ENCODE assay signal across 1 cellular context in genomic region chr3:125032100-125032643, GRCh38.
TF ChIP-seq lines count a peak whose summit lies in the region.

No MANE protein-coding gene starts in this region.

TF ChIP-seq in WTC11, 78 proteins besides CTCF, POLR2A, EP300 and RAD21 (continued from another document):
- no peak for TF ChIP-seq ZNF281 (CRISPR knock-in tag; IDR thresholded peaks at IDR 0.05)
- TF ChIP-seq GRHL2 (CRISPR knock-in tag; IDR thresholded peaks at IDR 0.05; ENCODE audit: insufficient replicate concordance, severe bottlenecking), result no peak
- no peak for TF ChIP-seq SMAD3 (CRISPR knock-in tag; IDR thresholded peaks at IDR 0.05; ENCODE audit: borderline replicate concordance)
- TF ChIP-seq E2F1 (CRISPR knock-in tag; IDR thresholded peaks at IDR 0.05), result no peak
- TF ChIP-seq, protein P1, sequence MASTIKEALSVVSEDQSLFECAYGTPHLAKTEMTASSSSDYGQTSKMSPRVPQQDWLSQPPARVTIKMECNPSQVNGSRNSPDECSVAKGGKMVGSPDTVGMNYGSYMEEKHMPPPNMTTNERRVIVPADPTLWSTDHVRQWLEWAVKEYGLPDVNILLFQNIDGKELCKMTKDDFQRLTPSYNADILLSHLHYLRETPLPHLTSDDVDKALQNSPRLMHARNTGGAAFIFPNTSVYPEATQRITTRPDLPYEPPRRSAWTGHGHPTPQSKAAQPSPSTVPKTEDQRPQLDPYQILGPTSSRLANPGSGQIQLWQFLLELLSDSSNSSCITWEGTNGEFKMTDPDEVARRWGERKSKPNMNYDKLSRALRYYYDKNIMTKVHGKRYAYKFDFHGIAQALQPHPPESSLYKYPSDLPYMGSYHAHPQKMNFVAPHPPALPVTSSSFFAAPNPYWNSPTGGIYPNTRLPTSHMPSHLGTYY (CRISPR knock-in tag; IDR thresholded peaks at IDR 0.05), result no peak
- no peak for TF ChIP-seq SP1 (CRISPR knock-in tag; conservative IDR thresholded peaks at IDR 0.05)
- TF ChIP-seq, protein P2, sequence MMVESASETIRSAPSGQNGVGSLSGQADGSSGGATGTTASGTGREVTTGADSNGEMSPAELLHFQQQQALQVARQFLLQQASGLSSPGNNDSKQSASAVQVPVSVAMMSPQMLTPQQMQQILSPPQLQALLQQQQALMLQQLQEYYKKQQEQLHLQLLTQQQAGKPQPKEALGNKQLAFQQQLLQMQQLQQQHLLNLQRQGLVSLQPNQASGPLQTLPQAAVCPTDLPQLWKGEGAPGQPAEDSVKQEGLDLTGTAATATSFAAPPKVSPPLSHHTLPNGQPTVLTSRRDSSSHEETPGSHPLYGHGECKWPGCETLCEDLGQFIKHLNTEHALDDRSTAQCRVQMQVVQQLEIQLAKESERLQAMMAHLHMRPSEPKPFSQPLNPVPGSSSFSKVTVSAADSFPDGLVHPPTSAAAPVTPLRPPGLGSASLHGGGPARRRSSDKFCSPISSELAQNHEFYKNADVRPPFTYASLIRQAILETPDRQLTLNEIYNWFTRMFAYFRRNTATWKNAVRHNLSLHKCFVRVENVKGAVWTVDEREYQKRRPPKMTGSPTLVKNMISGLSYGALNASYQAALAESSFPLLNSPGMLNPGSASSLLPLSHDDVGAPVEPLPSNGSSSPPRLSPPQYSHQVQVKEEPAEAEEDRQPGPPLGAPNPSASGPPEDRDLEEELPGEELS (CRISPR knock-in tag; IDR thresholded peaks at IDR 0.05), result no peak
- TF ChIP-seq ESRRA (CRISPR knock-in tag; IDR thresholded peaks at IDR 0.05; ENCODE audit: borderline replicate concordance), result no peak
- TF ChIP-seq ZSCAN18 (CRISPR knock-in tag; IDR thresholded peaks at IDR 0.05), result no peak
- TF ChIP-seq JUN (CRISPR knock-in tag; IDR thresholded peaks at IDR 0.05), result no peak
- TF ChIP-seq, protein P3, sequence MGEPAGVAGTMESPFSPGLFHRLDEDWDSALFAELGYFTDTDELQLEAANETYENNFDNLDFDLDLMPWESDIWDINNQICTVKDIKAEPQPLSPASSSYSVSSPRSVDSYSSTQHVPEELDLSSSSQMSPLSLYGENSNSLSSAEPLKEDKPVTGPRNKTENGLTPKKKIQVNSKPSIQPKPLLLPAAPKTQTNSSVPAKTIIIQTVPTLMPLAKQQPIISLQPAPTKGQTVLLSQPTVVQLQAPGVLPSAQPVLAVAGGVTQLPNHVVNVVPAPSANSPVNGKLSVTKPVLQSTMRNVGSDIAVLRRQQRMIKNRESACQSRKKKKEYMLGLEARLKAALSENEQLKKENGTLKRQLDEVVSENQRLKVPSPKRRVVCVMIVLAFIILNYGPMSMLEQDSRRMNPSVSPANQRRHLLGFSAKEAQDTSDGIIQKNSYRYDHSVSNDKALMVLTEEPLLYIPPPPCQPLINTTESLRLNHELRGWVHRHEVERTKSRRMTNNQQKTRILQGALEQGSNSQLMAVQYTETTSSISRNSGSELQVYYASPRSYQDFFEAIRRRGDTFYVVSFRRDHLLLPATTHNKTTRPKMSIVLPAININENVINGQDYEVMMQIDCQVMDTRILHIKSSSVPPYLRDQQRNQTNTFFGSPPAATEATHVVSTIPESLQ (CRISPR knock-in tag; IDR thresholded peaks at IDR 0.05), result no peak
- no peak for TF ChIP-seq GTF2I (CRISPR knock-in tag; conservative IDR thresholded peaks at IDR 0.05)
- no peak for TF ChIP-seq E2F4 (CRISPR knock-in tag; IDR thresholded peaks at IDR 0.05; ENCODE audit: borderline replicate concordance, low read depth)
- TF ChIP-seq NR1H2 (CRISPR knock-in tag; IDR thresholded peaks at IDR 0.05), result no peak
- TF ChIP-seq MLX (CRISPR knock-in tag; IDR thresholded peaks at IDR 0.05), result no peak
